Comparison of ENCODE assay signal across 9 cellular contexts in genomic region chr9:97046228-97046627, GRCh38. TPM values are rescaled to one million over a fixed set of nuclear protein-coding genes. Genes with fewer than 3 reads are reported as not detected.
DNase-seq lines count a peak whose midpoint lies in the region; ATAC-seq, FAIRE-seq and TF ChIP-seq lines count a peak whose summit lies in the region.
"Had no signal": no experiment of that assay in that cellular context is flagged by ENCODE, and none has a peak within 500 bp of the region (broad histone marks: within the 10 kb centered on the region; RNA-seq: fewer than 3 reads in every experiment).

No MANE protein-coding gene starts in this region.

- FAIRE-seq in urothelium cell line (lab: Jason Lieb, UNC) = no peak

- DNase-seq in left cardiac atrium (peak; percentile 36), left ventricle myocardium inferior (no peak), RKO (ENCODE audit: low spot score) (peak; percentile 51), iris pigment epithelial cell (ENCODE audit: low read depth) (peak; percentile 17), urothelium cell line (ENCODE audit: low spot score) (peak; percentile 87), NCI-H2171 treated with DMSO at 0.1 percent for 48 hours (lab: John Stamatoyannopoulos, UW) (no peak), RPMI8226 (no peak)
- no peak for DNase-seq in activated CD4-positive, CD25-positive, alpha-beta regulatory T cell (lab: John Stamatoyannopoulos, UW)

- H3K9me3 ChIP-seq in left ventricle myocardium inferior (replicated peaks) = peaks cover 4% of the 10 kb centered on the region

- no peaks in the 10 kb centered on the region for H3K4me1 ChIP-seq in left ventricle myocardium inferior

- no peak for TF ChIP-seq CTCF in left ventricle myocardium inferior (IDR thresholded peaks at IDR 0.05; ENCODE audit: borderline replicate concordance)

- H3K27ac ChIP-seq in left ventricle myocardium inferior (replicated peaks) = no peak overlapping the region

- ATAC-seq in left cardiac atrium = peak; percentile 59 to 96

- H3K4me3 ChIP-seq in left ventricle myocardium inferior = no peak overlapping the region

- H3K27me3 ChIP-seq in left ventricle myocardium inferior (ENCODE audit: low read depth) = peaks cover 21% of the 10 kb centered on the region

- intact Hi-C loops in left cardiac atrium (cut with DNase I) (no loop called here), left ventricle myocardium inferior (cut with micrococcal nuclease) (no loop called here)

- no peaks in the 10 kb centered on the region for H3K36me3 ChIP-seq in left ventricle myocardium inferior

RNA-seq across cellular contexts. Expression of gene CTSV, which starts 7.3 kb away (rescaled TPM):
- total RNA-seq in left cardiac atrium (under 1 TPM in 1 of 2 donors, not detected in 1; 0.21 TPM), left ventricle myocardium inferior (0.14 TPM)
- total RNA-seq: B cell had no signal

Comparison
In these comparisons a context has a peak if more than half of its experiments do, and no peak if none do; other contexts are left out.
1. DNase-seq: peak in left cardiac atrium (single experiment), RKO (single experiment), iris pigment epithelial cell (single experiment) and urothelium cell line (single experiment); none in left ventricle myocardium inferior (single experiment), NCI-H2171 treated with DMSO at 0.1 percent for 48 hours (single experiment), RPMI8226 (single experiment) and activated CD4-positive, CD25-positive, alpha-beta regulatory T cell (0 of 4).